In the genomic region with DNA sequence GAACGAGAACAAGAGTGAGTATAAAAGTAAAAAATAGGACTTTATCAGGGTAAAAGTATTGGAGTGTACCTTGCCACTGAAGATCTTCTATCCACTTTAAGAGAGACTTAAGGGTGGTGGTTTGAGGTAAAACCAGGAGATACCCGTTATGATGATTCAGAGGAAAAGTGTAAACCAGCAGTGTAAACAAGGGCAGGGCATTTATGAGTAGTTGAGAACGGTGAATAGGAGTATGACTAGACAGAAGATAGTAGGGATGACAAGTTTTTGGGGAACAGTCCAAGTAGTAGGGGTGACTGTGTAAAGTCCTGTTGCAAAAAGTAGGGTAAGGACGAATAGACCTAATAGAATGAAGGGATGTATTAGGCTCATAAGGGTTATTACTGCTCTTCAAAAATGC, we compare ENCODE assay signal across 7 cellular contexts.
DNase-seq lines count a peak whose midpoint lies in the region; FAIRE-seq and TF ChIP-seq lines count a peak whose summit lies in the region.
"Not testable (repeated sequence)": the region's sequence is repeated elsewhere in the genome, so short reads cannot be mapped to it uniquely, and the experiment has no call there.

No MANE protein-coding gene starts in this region.

- not testable (repeated sequence) for H3K36me3 ChIP-seq in SJSA1; bronchial epithelial cell (ENCODE audit: control insufficient read depth, insufficient read depth, low read length); keratinocyte (ENCODE audit: control insufficient read depth in 2 of 2, extremely low read depth in 1 of 2, insufficient read depth in 2 of 2, low read length in 2 of 2)

- H3K4me3 ChIP-seq in SJSA1; bronchial epithelial cell (ENCODE audit: low read depth, low read length); fibroblast of mammary gland (ENCODE audit: control insufficient read depth, low read depth, low read length); keratinocyte (ENCODE audit: control insufficient read depth in 2 of 3, extremely low read depth in 1 of 3, insufficient read depth in 2 of 3, low read depth in 1 of 3, low read length in 3 of 3): not testable (repeated sequence)

- not testable (repeated sequence) for H3K4me2 ChIP-seq in keratinocyte (ENCODE audit: control insufficient read depth, extremely low read depth, insufficient read depth, low read depth, low read length)

- H3K27me3 Mint-ChIP-seq in HFFc6 (ENCODE audit: insufficient read depth): not testable (repeated sequence)

- dilution Hi-C loops in keratinocyte (cut with MboI; ENCODE audit: extremely low pct_ligation_motif_present, low sequenced_read_pairs): not testable (repeated sequence)

- H3K4me1 Mint-ChIP-seq in HFFc6 (ENCODE audit: low read depth): not testable (repeated sequence)

- not testable (repeated sequence) for H3K36me3 Mint-ChIP-seq in HFFc6 (ENCODE audit: low read depth)

- not testable (repeated sequence) for H2AFZ ChIP-seq in keratinocyte (ENCODE audit: control insufficient read depth, low read length)

- FAIRE-seq in bronchial epithelial cell (lab: Jason Lieb, UNC); keratinocyte (lab: Jason Lieb, UNC): not testable (repeated sequence)

- H3K4me1 ChIP-seq in SJSA1 (replicated peaks) (peaks cover 25% of the 10 kb centered on the region), keratinocyte (ENCODE audit: control insufficient read depth, extremely low read depth, insufficient read depth, low read length) (peaks cover 21% of the 10 kb centered on the region)

- peak; percentile 24 for DNase-seq in EH (ENCODE audit: low read depth)
- peak; percentile 83 for DNase-seq in HFFc6
- peak; percentile 58 for DNase-seq in M059J (ENCODE audit: low read depth)
- DNase-seq in SJSA1 (ENCODE audit: low read depth in 1 of 2, low spot score in 2 of 2); keratinocyte (ENCODE audit: low read depth, low spot score): not testable (repeated sequence)
- peak; percentile 94 for DNase-seq in bronchial epithelial cell (ENCODE audit: low read depth)
- DNase-seq in fibroblast of mammary gland (ENCODE audit: low read depth): peak; percentile 59

- not testable (repeated sequence) for H3K9ac ChIP-seq in keratinocyte (ENCODE audit: control insufficient read depth, extremely low read depth, insufficient read depth, low read length)

- H3K9me1 ChIP-seq in keratinocyte (ENCODE audit: control insufficient read depth, extremely low read depth, insufficient read depth, low read length): not testable (repeated sequence)

- not testable (repeated sequence) for H3K9me3 Mint-ChIP-seq in HFFc6

- H3K79me2 ChIP-seq in keratinocyte (ENCODE audit: control insufficient read depth, insufficient read depth, low read length): not testable (repeated sequence)

- H3K27ac Mint-ChIP-seq in HFFc6: not testable (repeated sequence)

- H3K4me3 Mint-ChIP-seq in HFFc6: not testable (repeated sequence)

- H4K20me1 ChIP-seq in keratinocyte (ENCODE audit: control insufficient read depth, extremely low read depth, insufficient read depth, low read length): not testable (repeated sequence)

- not testable (repeated sequence) for H3K27me3 ChIP-seq in SJSA1 (replicated peaks); bronchial epithelial cell (ENCODE audit: control insufficient read depth, insufficient read depth, low read length); keratinocyte (ENCODE audit: control insufficient read depth, extremely low read depth, insufficient read depth, low read length)

- H3K27ac ChIP-seq in SJSA1: peak overlapping the region; percentile 26; the same call in 1 of the 2 replicates
- H3K27ac ChIP-seq in keratinocyte (ENCODE audit: control insufficient read depth, insufficient read depth, low read length): peak overlapping the region; percentile 26

- TF ChIP-seq CTCF in HFFc6 (IDR thresholded peaks at IDR 0.05); bronchial epithelial cell (IDR thresholded peaks at IDR 0.05; ENCODE audit: insufficient read depth, low read length, severe bottlenecking); fibroblast of mammary gland (conservative IDR thresholded peaks at IDR 0.05; ENCODE audit: control insufficient read depth, insufficient read depth, low read depth, low read length); keratinocyte (optimal IDR thresholded peaks at IDR 0.05 in 1 of 3, IDR thresholded peaks at IDR 0.05 in 1 of 3, conservative IDR thresholded peaks at IDR 0.05 in 1 of 3; ENCODE audit: extremely low read depth in 1 of 3, insufficient read depth in 2 of 3, low read length in 3 of 3): not testable (repeated sequence)

- H3K9me3 ChIP-seq in SJSA1 (replicated peaks); keratinocyte (ENCODE audit: control insufficient read depth, low read depth, low read length): not testable (repeated sequence)
